In genomic region chr14:74251546-74252030, GRCh38 we compare ENCODE assay signal across 1 cellular context.
TF ChIP-seq lines count a peak whose summit lies in the region.

No MANE protein-coding gene starts in this region.

TF ChIP-seq in K562, 482 proteins besides CTCF, POLR2A, EP300 and RAD21 (continued from another document):
- TF ChIP-seq RCOR1 (IDR thresholded peaks at IDR 0.05; ENCODE audit: borderline replicate concordance in 1 of 2, low read depth in 2 of 2, low read length in 2 of 2) (0 out of 4 replicates have a peak, but pooled peaks of 1 of the 2 experiments have one; percentile 20), STAG1 (CRISPR knock-in tag; IDR thresholded peaks at IDR 0.05; ENCODE audit: borderline replicate concordance) (peak; percentile 60; the same call in 1 of the 2 replicates), CHD1 (IDR thresholded peaks at IDR 0.05; ENCODE audit: low read length) (no peak), TCFL5 (CRISPR knock-in tag; conservative IDR thresholded peaks at IDR 0.05) (no peak)
